In the genomic region with DNA sequence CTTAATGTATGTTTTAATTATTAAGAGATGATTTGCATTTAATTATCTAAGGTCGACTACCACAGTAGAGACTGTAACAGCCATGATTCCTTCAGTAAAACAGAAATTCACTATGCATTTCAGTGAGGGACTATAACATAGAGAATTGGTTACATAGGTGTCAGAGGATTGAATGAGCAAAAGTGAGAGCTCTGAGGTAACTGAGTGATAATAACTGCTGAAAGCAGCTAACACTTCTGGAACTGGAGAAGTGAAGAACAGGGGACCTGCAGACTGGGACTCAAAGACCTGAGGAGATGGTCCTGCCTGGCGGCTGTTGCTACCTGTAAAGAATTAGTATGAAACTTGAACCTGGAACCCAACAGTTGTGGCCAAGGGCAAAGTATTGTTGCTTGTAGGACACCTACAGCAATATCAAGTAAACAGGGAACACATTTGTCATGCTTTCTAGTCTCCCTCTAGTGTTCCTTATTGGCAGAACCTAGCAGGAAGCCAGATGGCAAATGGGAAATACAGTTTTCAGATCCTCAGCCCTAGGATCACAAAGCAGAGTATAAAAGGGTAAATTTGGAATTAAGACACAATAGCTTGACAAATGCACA, we compare ENCODE assay signal across 8 cellular contexts.
DNase-seq lines count a peak whose midpoint lies in the region; ATAC-seq, FAIRE-seq and TF ChIP-seq lines count a peak whose summit lies in the region.

No MANE protein-coding gene starts in this region.

- H3K4me3 ChIP-seq in DOHH2 (ENCODE audit: low read length): peak overlapping the region; percentile 10; the same call in 1 of the 2 replicates
- no peak overlapping the region for H3K4me3 ChIP-seq in OCI-LY7 (ENCODE audit: low read depth, low read length, poor library complexity, severe bottlenecking)
- no peak overlapping the region for H3K4me3 ChIP-seq in esophagus muscularis mucosa
- H3K4me3 ChIP-seq in pancreas: no peak overlapping the region

- CTCF ChIA-PET in OCI-LY7 (lab: Charles Lee; ENCODE audit: unreplicated experiment): no interaction called here

- H3K9me2 ChIP-seq in DOHH2 (replicated peaks; ENCODE audit: control insufficient read depth, low read length): no peaks in the 10 kb centered on the region
- H3K9me2 ChIP-seq in OCI-LY7 (ENCODE audit: insufficient read depth, low read length): no peaks in the 10 kb centered on the region

- TF ChIP-seq POLR2A in esophagus muscularis mucosa (IDR thresholded peaks at IDR 0.05; ENCODE audit: low read depth): no peak

- H3K4me2 ChIP-seq in DOHH2 (ENCODE audit: low read length): peak overlapping the region; percentile 32
- peak overlapping the region; percentile 37 for H3K4me2 ChIP-seq in OCI-LY7 (ENCODE audit: low read length)

- H3K79me2 ChIP-seq in DOHH2 (ENCODE audit: control insufficient read depth, low read length) (peaks cover 100% of the 10 kb centered on the region), OCI-LY7 (ENCODE audit: insufficient read depth, low read depth, low read length) (peaks cover 99% of the 10 kb centered on the region)

- H3K4me1 ChIP-seq in DOHH2 (ENCODE audit: control insufficient read depth, low read length) (peaks cover 96% of the 10 kb centered on the region), OCI-LY7 (ENCODE audit: insufficient read depth, low read length, poor library complexity, severe bottlenecking) (peaks cover 35% of the 10 kb centered on the region), esophagus muscularis mucosa (no peaks in the 10 kb centered on the region), pancreas (no peaks in the 10 kb centered on the region)

- H3K9me3 ChIP-seq in DOHH2 (ENCODE audit: control insufficient read depth, insufficient read depth, low read length) (peaks cover 5% of the 10 kb centered on the region; the same call in 1 of the 2 replicates), OCI-LY7 (ENCODE audit: low read length) (peaks cover 32% of the 10 kb centered on the region; the same call in 1 of the 2 replicates), esophagus muscularis mucosa (no peaks in the 10 kb centered on the region), pancreas (no peaks in the 10 kb centered on the region)

- H3F3A ChIP-seq in DOHH2 (ENCODE audit: control insufficient read depth, insufficient read depth): peaks cover 10% of the 10 kb centered on the region

- POLR2A ChIA-PET in OCI-LY7 (lab: Charles Lee): no interaction called here

- FAIRE-seq in pancreas (lab: Jason Lieb, UNC): no peak

- no TSS peak for BruUV-seq in OCI-LY7 (replicated peaks; lab: Mats Ljungman, UMichigan)

- H2AFZ ChIP-seq in OCI-LY7 (ENCODE audit: low read length): no peak overlapping the region

- H3K27me3 ChIP-seq in DOHH2 (ENCODE audit: control insufficient read depth, low read length) (no peaks in the 10 kb centered on the region), esophagus muscularis mucosa (no peaks in the 10 kb centered on the region), pancreas (no peaks in the 10 kb centered on the region)

- DNase-seq in OCI-LY7 (ENCODE audit: low spot score) (peak; percentile 53), esophagus muscularis mucosa (ENCODE audit: extremely low spot score) (no peak), pancreas (no peak), cerebellar nuclear complex (lab: John Stamatoyannopoulos, UW) (no peak)
- DNase-seq in stimulated activated CD4-positive, alpha-beta T cell treated with anti-CD3 and anti-CD28 coated beads, Interleukin-2, amount 100 ng/mL, for 48 hours: no peak

- H3K27ac ChIP-seq in DOHH2 (ENCODE audit: low read depth, low read length): peak overlapping the region; percentile 31; the same call in 1 of the 2 replicates
- H3K27ac ChIP-seq in OCI-LY7 (ENCODE audit: low read depth, low read length, poor library complexity, severe bottlenecking): peak overlapping the region; percentile 54
- no peak overlapping the region for H3K27ac ChIP-seq in esophagus muscularis mucosa (replicated peaks in 1 of 4)
- H3K27ac ChIP-seq in pancreas: no peak overlapping the region

- ATAC-seq in GM21367 (IDR thresholded peaks at IDR 0.05; ENCODE audit: unreplicated experiment): peak; percentile 59
- ATAC-seq in HG03575 (IDR thresholded peaks at IDR 0.05; ENCODE audit: extremely low read depth, insufficient number of reproducible peaks, low FRiP score, unreplicated experiment): peak; percentile 63
- ATAC-seq in pancreas: peak; percentile 55 to 82 (median 75)

- H4K20me1 ChIP-seq in DOHH2 (ENCODE audit: control insufficient read depth, insufficient read depth, low read depth, low read length) (no peaks in the 10 kb centered on the region), OCI-LY7 (ENCODE audit: insufficient read depth, low read length) (no peaks in the 10 kb centered on the region)

- peaks cover 30% of the 10 kb centered on the region; the same call in 1 of the 2 replicates for H3K36me3 ChIP-seq in DOHH2 (ENCODE audit: control insufficient read depth, low read length)
- peaks cover 52% of the 10 kb centered on the region for H3K36me3 ChIP-seq in OCI-LY7 (ENCODE audit: insufficient read depth, low read length)
- no peaks in the 10 kb centered on the region for H3K36me3 ChIP-seq in esophagus muscularis mucosa
- no peaks in the 10 kb centered on the region for H3K36me3 ChIP-seq in pancreas

- intact Hi-C loops in OCI-LY7 (cut with micrococcal nuclease; ENCODE audit: unreplicated experiment) (no loop called here), esophagus muscularis mucosa (cut with DNase I) (no loop called here), pancreas (cut with DNase I) (no loop called here)

- 91% methylated on average over 2 of the region's 2 CpGs for WGBS in esophagus muscularis mucosa
- 77 to 78% methylated on average over 2 of the region's 2 CpGs for WGBS in pancreas, 2 donors

- peak; percentile 55 for TF ChIP-seq CTCF in DOHH2 (IDR thresholded peaks at IDR 0.05; ENCODE audit: low read depth, low read length, poor library complexity, severe bottlenecking)
- peak; percentile 73 for TF ChIP-seq CTCF in OCI-LY7 (conservative IDR thresholded peaks at IDR 0.05; ENCODE audit: low read length)
- peak in 2 of 3 experiments; percentile 12 to 32 for TF ChIP-seq CTCF in esophagus muscularis mucosa (IDR thresholded peaks at IDR 0.05)
- peak in 2 of 4 donors; percentile 21 to 23 for TF ChIP-seq CTCF in pancreas (IDR thresholded peaks at IDR 0.05)

- TF ChIP-seq EP300 in esophagus muscularis mucosa (IDR thresholded peaks at IDR 0.05): no peak

Comparison
In these comparisons a context has a peak if more than half of its experiments do, and no peak if none do; other contexts are left out.
1. H3K27ac ChIP-seq: peak in DOHH2 (single experiment) and OCI-LY7 (single experiment); none in esophagus muscularis mucosa (0 of 4) and pancreas (0 of 4).
2. Peak in every context shown above with its lines, with median percentiles within 50 percentile points of each other: ATAC-seq.